In the genomic region with DNA sequence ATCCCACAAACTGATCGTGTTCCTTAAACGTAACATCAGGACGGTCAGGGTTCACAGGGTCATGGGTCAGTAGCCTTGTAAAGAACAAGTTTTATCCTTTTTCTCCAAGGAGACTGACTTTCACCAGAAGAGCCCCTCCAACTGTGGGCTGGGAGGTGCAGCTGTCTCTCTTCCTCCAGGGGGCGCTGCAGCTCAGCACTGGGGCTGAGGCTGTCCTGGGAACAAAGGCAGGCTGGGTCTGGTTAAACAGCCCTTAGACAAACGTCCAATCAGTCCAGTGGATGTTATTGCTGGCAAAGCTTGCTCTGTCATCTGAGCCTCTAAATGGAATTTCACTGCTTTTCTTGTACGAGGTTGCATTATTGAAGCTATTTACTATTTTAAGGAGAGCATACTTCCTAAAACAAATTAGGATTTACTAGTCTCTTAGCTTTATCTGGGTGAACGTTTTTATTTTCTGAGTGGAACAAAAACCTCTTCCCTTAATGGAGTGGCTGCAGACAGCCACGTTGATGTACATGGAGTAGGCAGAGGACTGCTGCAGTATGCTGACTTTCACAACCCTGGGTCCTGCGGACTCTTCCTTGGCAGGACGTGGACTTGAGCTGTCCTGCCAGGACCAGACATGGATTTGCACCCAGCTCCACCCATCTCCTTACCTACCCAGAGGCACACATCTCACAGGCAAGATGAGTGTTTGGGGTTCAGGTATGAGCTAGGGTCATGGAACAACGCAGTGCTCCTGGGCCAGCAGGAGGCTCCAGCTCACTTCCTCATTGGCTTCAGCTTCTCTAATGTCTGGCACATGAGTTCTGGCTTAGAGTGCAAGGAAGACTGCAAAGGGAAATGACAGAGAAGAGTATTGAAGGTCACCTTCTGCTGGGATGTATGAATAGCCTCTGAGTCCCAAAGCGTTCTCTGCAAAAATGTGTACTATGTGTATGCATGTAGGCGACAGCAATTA, we compare ENCODE assay signal across 8 cellular contexts. TPM values are rescaled to one million over a fixed set of nuclear protein-coding genes. Genes with fewer than 3 reads are reported as not detected.
DNase-seq lines count a peak whose midpoint lies in the region; ATAC-seq and TF ChIP-seq lines count a peak whose summit lies in the region.

No MANE protein-coding gene starts in this region.

- H3K36me3 ChIP-seq in body of pancreas (replicated peaks in 1 of 2; ENCODE audit: insufficient read depth in 1 of 2, low read depth in 2 of 2) = peaks cover 0 to 27% of the 10 kb centered on the region in 2 donors

- ATAC-seq in body of pancreas = peak; percentile 85
- ATAC-seq in GM18909 (IDR thresholded peaks at IDR 0.05; ENCODE audit: poor library complexity, unreplicated experiment) = no peak

- no peaks in the 10 kb centered on the region for H3K9me3 Mint-ChIP-seq in immature natural killer cell

- peaks cover 6 to 12% of the 10 kb centered on the region in 2 donors for H3K4me1 Mint-ChIP-seq in immature natural killer cell

- peaks cover 28 to 42% (median 31%) of the 10 kb centered on the region in 3 donors for H3K36me3 Mint-ChIP-seq in immature natural killer cell

- peaks cover 0 to 2% (median 0%) of the 10 kb centered on the region in 3 donors for H3K27me3 Mint-ChIP-seq in immature natural killer cell (ENCODE audit: low read depth in 3 of 3)

- H3K4me3 ChIP-seq in body of pancreas = no peak overlapping the region

- H3K9me3 ChIP-seq in body of pancreas = no peaks in the 10 kb centered on the region

- H3K27me3 ChIP-seq in body of pancreas = no peaks in the 10 kb centered on the region

- DNase-seq in GM03348 (ENCODE audit: low spot score) (peak; percentile 76), NCI-H1092 treated with DMSO at 0.1 percent for 48 hours (lab: John Stamatoyannopoulos, UW) (peak; percentile 49), UCSD-AML1 (lab: John Stamatoyannopoulos, UW; ENCODE audit: unreplicated experiment) (peak; percentile 65), body of pancreas (peak; percentile 71 to 79 (median 78)), immature natural killer cell (peak; percentile 44 to 63 (median 56)), GOT3 (lab: John Stamatoyannopoulos, UW) (no peak)
- DNase-seq in stimulated activated CD4-positive, alpha-beta T cell treated with anti-CD3 and anti-CD28 coated beads, Interleukin-12 subunit alpha, Interleukin-12 subunit beta, amount 100 ng/mL, for 48 hours (ENCODE audit: low read depth in 2 of 3, low spot score in 1 of 3) = peak; percentile 33 to 72 (median 65)

- intact Hi-C loops in body of pancreas (cut with DNase I) = loop anchor here (5.0 to 10.0 kb wide), 3 partner anchors 156 to 343 kb away; no protein-coding TSS in a partner anchor

- 46 to 63% methylated on average over 10 to 13 of the region's 13 CpGs for WGBS in body of pancreas, 2 donors

- TF ChIP-seq CTCF in body of pancreas (IDR thresholded peaks at IDR 0.05) = peak; percentile 67 to 89 (median 79)

- H3K27ac Mint-ChIP-seq in immature natural killer cell = peak overlapping the region in 1 of 6 donors; percentile 19

- peaks cover 16% of the 10 kb centered on the region for H3K4me1 ChIP-seq in body of pancreas

- H3K27ac ChIP-seq in body of pancreas = no peak overlapping the region

- no peak for TF ChIP-seq POLR2A in body of pancreas (IDR thresholded peaks at IDR 0.05)

- H3K4me3 Mint-ChIP-seq in immature natural killer cell = no peak overlapping the region

RNA-seq across cellular contexts. Expression of gene EXOSC2, which starts 7.8 kb away (rescaled TPM):
- 10 to 100 TPM; 12.2 to 17.1 TPM for total RNA-seq in body of pancreas
- 10 to 100 TPM; 12.9 to 27.4 (median 20.0) TPM for polyA plus RNA-seq in immature natural killer cell

RNA-seq across cellular contexts. Expression of gene PRDM12, which starts 36.9 kb away (rescaled TPM):
- total RNA-seq in body of pancreas = not detected
- polyA plus RNA-seq in immature natural killer cell = 1 to 10 TPM in 1 of 3 donors, not detected in 2; 1.0 TPM
